Comparison of ENCODE assay signal across 31 cellular contexts in genomic region chr4:64776820-64777219, GRCh38.
"Had no signal": no experiment of that assay in that cellular context is flagged by ENCODE, and none has a peak within 500 bp of the region (broad histone marks: within the 10 kb centered on the region; RNA-seq: fewer than 3 reads in every experiment).

No MANE protein-coding gene starts in this region.

- FAIRE-seq: colon had no signal

- DNase-seq: activated B cell treated with CpG ODN at 0.5 μM for 24 hours; activated CD4-positive, alpha-beta memory T cell treated with anti-CD3 and anti-CD28 coated beads, Interleukin-2, amount 10 ng/mL, durations not matched to agents 7 days and 5 days; activated CD4-positive, alpha-beta T cell treated with anti-CD3 and anti-CD28 coated beads for 48 hours; activated CD4-positive, CD25-positive, alpha-beta regulatory T cell treated with anti-CD3 and anti-CD28 coated beads, Interleukin-2, amount 50 U/mL, for 72 hours; activated CD8-positive, alpha-beta memory T cell treated with anti-CD3 and anti-CD28 coated beads for 24 hours; activated CD8-positive, alpha-beta memory T cell treated with anti-CD3 and anti-CD28 coated beads, Interleukin-2, amount 10 ng/mL, durations not matched to agents 7 days and 5 days; activated CD8-positive, alpha-beta memory T cell treated with anti-CD3 and anti-CD28 coated beads, Interleukin-2, amount 50 U/mL, for 48 hours; activated effector memory CD4-positive, alpha-beta T cell treated with Interleukin-2 at 50 U/mL for 16 hours; activated naive CD4-positive, alpha-beta T cell treated with anti-CD3 and anti-CD28 coated beads, Interleukin-2, amount 10 ng/mL, durations not matched to agents 7 days and 5 days; activated naive CD8-positive, alpha-beta T cell treated with anti-CD3 and anti-CD28 coated beads, Interleukin-2, amount 50 U/mL, for 24 hours; activated T-cell treated with anti-CD3 and anti-CD28 coated beads, Interleukin-2, amount 50 U/mL, for 48 hours; anterior cingulate cortex; brain microvascular endothelial cell; central memory CD4-positive, alpha-beta T cell; Kasumi-1; MM.1S; MV-4-11; NCI-H1092; NCI-H1436 treated with DMSO at 0.1 percent for 48 hours; NCI-H1694 treated with DMSO at 0.1 percent for 48 hours; NCI-H2029 treated with DMSO at 0.1 percent for 48 hours; NCI-H2107; NCI-H2171; NCI-H510A; NCI-H526; NCI-H748 treated with DMSO at 0.1 percent for 48 hours; NK-92 treated with Interleukin-12 subunit alpha and Interleukin-12 subunit beta, amount 100 ng/mL, for 24 hours; Right ventricle myocardium superior; T1000 had no signal

- H3K36me3 ChIP-seq: brain microvascular endothelial cell had no signal

- H3K4me3 ChIP-seq: SK-N-MC had no signal

- ATAC-seq: activated CD8-positive, alpha-beta memory T cell treated with anti-CD3 and anti-CD28 coated beads, Interleukin-2, amount 10 ng/mL, durations not matched to agents 7 days and 5 days; activated naive CD8-positive, alpha-beta T cell treated with anti-CD3 and anti-CD28 coated beads, Interleukin-2, amount 50 U/mL, for 24 hours had no signal

- H3K27me3 ChIP-seq: brain microvascular endothelial cell had no signal

- H3K27ac ChIP-seq: brain microvascular endothelial cell, SK-N-MC had no signal
